ENCODE assay signal across 14 cellular contexts in genomic region chr5:120599576-120599975, GRCh38.
DNase-seq lines count a peak whose midpoint lies in the region; ATAC-seq and TF ChIP-seq lines count a peak whose summit lies in the region.
"Had no signal": no experiment of that assay in that cellular context is flagged by ENCODE, and none has a peak within 500 bp of the region (broad histone marks: within the 10 kb centered on the region; RNA-seq: fewer than 3 reads in every experiment).

No MANE protein-coding gene starts in this region.

- TF ChIP-seq POLR2A in body of pancreas (IDR thresholded peaks at IDR 0.05): no peak

- H3K4me3 ChIP-seq in GM23248 (no peak overlapping the region), body of pancreas (no peak overlapping the region), osteoblast (ENCODE audit: insufficient read depth, low read length) (peak overlapping the region; percentile 24)

- no peaks in the 10 kb centered on the region for H3K9me3 ChIP-seq in GM23248 (ENCODE audit: low read depth)
- H3K9me3 ChIP-seq in body of pancreas: no peaks in the 10 kb centered on the region
- H3K9me3 ChIP-seq in osteoblast (ENCODE audit: low read depth, low read length): peaks cover 2% of the 10 kb centered on the region

- POLR2A ChIA-PET in GM10248 (lab: Yijun Ruan, JAX): no interaction called here

- 71 to 76% methylated on average over 2 of the region's 2 CpGs for WGBS in GM23248 (ENCODE audit: low coverage in 1 of 2, low lambda C conversion rate in 2 of 2, missing lambda C conversion rate in 2 of 2), 2 experiments
- 3 to 9% methylated on average over 2 of the region's 2 CpGs for WGBS in body of pancreas, 2 donors

- ATAC-seq in body of pancreas (peak; percentile 83), HG03565 (IDR thresholded peaks at IDR 0.05; ENCODE audit: unreplicated experiment) (no peak)
- ATAC-seq: esophagus mucosa, right cardiac atrium had no signal

- no peak overlapping the region for H2AFZ ChIP-seq in GM23248
- H2AFZ ChIP-seq in osteoblast (ENCODE audit: low read length): no peak overlapping the region

- peaks cover 10% of the 10 kb centered on the region; the same call in 1 of the 2 replicates for H3F3A ChIP-seq in GM23248 (ENCODE audit: insufficient read depth)

- H3K27me3 ChIP-seq in GM23248 (replicated peaks; ENCODE audit: insufficient read depth): no peaks in the 10 kb centered on the region
- no peaks in the 10 kb centered on the region for H3K27me3 ChIP-seq in body of pancreas
- H3K27me3 ChIP-seq in osteoblast (ENCODE audit: insufficient read depth, low read length): no peaks in the 10 kb centered on the region

- peaks cover 91% of the 10 kb centered on the region for H3K79me2 ChIP-seq in GM23248 (ENCODE audit: insufficient read depth)
- peaks cover 76% of the 10 kb centered on the region for H3K79me2 ChIP-seq in osteoblast (ENCODE audit: insufficient read depth, low read length)

- no peak for TF ChIP-seq CTCF in body of pancreas (IDR thresholded peaks at IDR 0.05)
- TF ChIP-seq CTCF in osteoblast (IDR thresholded peaks at IDR 0.05; ENCODE audit: extremely low read depth, low read depth, low read length): no peak
- no peak for TF ChIP-seq CTCF in GM10248 (IDR thresholded peaks at IDR 0.05; ENCODE audit: control extremely low read depth, extremely low read depth, low read depth, missing control alignments)

- H3K9ac ChIP-seq in GM23248: no peak overlapping the region

- no peaks in the 10 kb centered on the region; the same call in 1 of the 2 replicates for H3K9me2 ChIP-seq in GM23248 (ENCODE audit: insufficient read depth)

- in situ Hi-C loops in GM23248 (cut with MboI): no loop called here

- intact Hi-C loops in body of pancreas (cut with DNase I): no loop called here

- H4K20me1 ChIP-seq in GM23248 (ENCODE audit: insufficient read depth) (no peaks in the 10 kb centered on the region), osteoblast (ENCODE audit: insufficient read depth, low read length) (no peaks in the 10 kb centered on the region)

- CTCF ChIA-PET in GM10248 (lab: Yijun Ruan, JAX): interaction anchor here (1.0 kb wide), 1 partner anchor 17 kb away, joined by 3 read pairs; no protein-coding TSS in a partner anchor

- peak; percentile 56 for DNase-seq in GM23248
- DNase-seq in NOMO-1 treated with DMSO at 0.1 percent for 48 hours (lab: John Stamatoyannopoulos, UW; ENCODE audit: unreplicated experiment): peak; percentile 51
- peak; percentile 32 to 78 (median 51) for DNase-seq in body of pancreas
- no peak for DNase-seq in osteoblast (ENCODE audit: insufficient read length, low spot score, missing footprints)
- no peak for DNase-seq in SIG-M5 (lab: John Stamatoyannopoulos, UW)
- DNase-seq in iPS-NIHi7 (ENCODE audit: extremely low spot score): no peak
- no peak for DNase-seq in GM10248 (ENCODE audit: extremely low spot score)
- DNase-seq: activated CD4-positive, alpha-beta T cell treated with anti-CD3 and anti-CD28 coated beads, Interleukin-2, amount 10 ng/mL, durations not matched to agents 24 days and 14 days; cerebellar nuclear complex; NCI-H1417 treated with DMSO at 0.1 percent for 48 hours; NCI-H526 treated with DMSO at 0.1 percent for 48 hours had no signal

- H3K27ac ChIP-seq in GM23248 (no peak overlapping the region), body of pancreas (peak overlapping the region in 1 of 4 donors; percentile 9), osteoblast (ENCODE audit: low read depth, low read length) (peak overlapping the region; percentile 67)

- H3K4me2 ChIP-seq in GM23248 (ENCODE audit: unreplicated experiment) (peak overlapping the region; percentile 6), osteoblast (ENCODE audit: insufficient read depth, low read length) (peak overlapping the region; percentile 73)

- H3K36me3 ChIP-seq in GM23248 (ENCODE audit: low read depth) (no peaks in the 10 kb centered on the region), body of pancreas (replicated peaks in 1 of 2; ENCODE audit: insufficient read depth in 1 of 2, low read depth in 2 of 2) (no peaks in the 10 kb centered on the region), osteoblast (ENCODE audit: insufficient read depth, low read length) (peaks cover 3% of the 10 kb centered on the region)

- peaks cover 30% of the 10 kb centered on the region for H3K4me1 ChIP-seq in GM23248 (ENCODE audit: insufficient read depth)
- peaks cover 4% of the 10 kb centered on the region for H3K4me1 ChIP-seq in body of pancreas
- peaks cover 40% of the 10 kb centered on the region for H3K4me1 ChIP-seq in osteoblast (ENCODE audit: insufficient read depth, low read length)

Comparison
In these comparisons a context has a peak if more than half of its experiments do, and no peak if none do; other contexts are left out.
1. DNase-seq: peak in GM23248 (single experiment), NOMO-1 treated with DMSO at 0.1 percent for 48 hours (single experiment) and body of pancreas (4 of 4); none in osteoblast (single experiment), SIG-M5 (single experiment), iPS-NIHi7 (single experiment) and GM10248 (single experiment).